Comparison of ENCODE assay signal across 2 cellular contexts in genomic region chr10:58023341-58024073, GRCh38.
TF ChIP-seq lines count a peak whose summit lies in the region.

No MANE protein-coding gene starts in this region.

TF ChIP-seq in HCT116, 20 proteins besides CTCF, POLR2A, EP300 and RAD21 (continued from another document):
- no peak for TF ChIP-seq ATF3 (IDR thresholded peaks at IDR 0.05)
- TF ChIP-seq FOSL1 (IDR thresholded peaks at IDR 0.05; ENCODE audit: low read depth) = peak; percentile 53
TF ChIP-seq in HCT116: peak in this region for 3.

TF ChIP-seq in SK-N-SH, 30 proteins besides CTCF, POLR2A, EP300 and RAD21 (continued from another document):
- TF ChIP-seq CHD2 (IDR thresholded peaks at IDR 0.05; ENCODE audit: low read length, partially characterized antibody) (no peak), JUND (IDR thresholded peaks at IDR 0.05) (peak; percentile 92), IRF3 (IDR thresholded peaks at IDR 0.05; ENCODE audit: low read depth, low read length) (no peak), GABPA (IDR thresholded peaks at IDR 0.05; ENCODE audit: low read depth) (no peak), GATA2 (CRISPR knock-in tag; IDR thresholded peaks at IDR 0.05) (no peak), RXRA (IDR thresholded peaks at IDR 0.05; ENCODE audit: borderline replicate concordance, low read depth) (no peak), FOXJ3 (CRISPR knock-in tag; IDR thresholded peaks at IDR 0.05) (no peak), NFIC (IDR thresholded peaks at IDR 0.05; ENCODE audit: borderline replicate concordance) (peak; percentile 21; the same call in 1 of the 2 replicates), EZH2phosphoT487 (IDR thresholded peaks at IDR 0.05; ENCODE audit: borderline replicate concordance, low read depth) (no peak), TAF1 (IDR thresholded peaks at IDR 0.05; ENCODE audit: borderline replicate concordance, low read depth, low read length) (no peak), SIN3A (IDR thresholded peaks at IDR 0.05; ENCODE audit: borderline replicate concordance, low read depth, low read length) (no peak), PBX3 (IDR thresholded peaks at IDR 0.05) (peak; percentile 69), REST (IDR thresholded peaks at IDR 0.05; ENCODE audit: low read depth, low read length) (no peak), MAX (IDR thresholded peaks at IDR 0.05; ENCODE audit: low read depth) (peak; percentile 29; the same call in 1 of the 2 replicates), SMC3 (IDR thresholded peaks at IDR 0.05; ENCODE audit: low read depth, low read length) (no peak), ZBTB33 (IDR thresholded peaks at IDR 0.05; ENCODE audit: borderline replicate concordance, low read depth) (no peak), MEF2A (IDR thresholded peaks at IDR 0.05; ENCODE audit: borderline replicate concordance, low read depth) (no peak), RCOR1 (IDR thresholded peaks at IDR 0.05; ENCODE audit: low read length) (no peak), POLR2AphosphoS5 (IDR thresholded peaks at IDR 0.05; ENCODE audit: low read depth, low read length) (peak; percentile 45; the same call in 1 of the 2 replicates), ELF1 (IDR thresholded peaks at IDR 0.05) (no peak), YY1 (IDR thresholded peaks at IDR 0.05; ENCODE audit: low read depth) (peak; percentile 35; the same call in 1 of the 2 replicates), FOSL2 (IDR thresholded peaks at IDR 0.05; ENCODE audit: borderline replicate concordance, low read depth) (peak; percentile 94), MXI1 (IDR thresholded peaks at IDR 0.05; ENCODE audit: low read depth, low read length) (no peak)
- TF ChIP-seq, protein P1, sequence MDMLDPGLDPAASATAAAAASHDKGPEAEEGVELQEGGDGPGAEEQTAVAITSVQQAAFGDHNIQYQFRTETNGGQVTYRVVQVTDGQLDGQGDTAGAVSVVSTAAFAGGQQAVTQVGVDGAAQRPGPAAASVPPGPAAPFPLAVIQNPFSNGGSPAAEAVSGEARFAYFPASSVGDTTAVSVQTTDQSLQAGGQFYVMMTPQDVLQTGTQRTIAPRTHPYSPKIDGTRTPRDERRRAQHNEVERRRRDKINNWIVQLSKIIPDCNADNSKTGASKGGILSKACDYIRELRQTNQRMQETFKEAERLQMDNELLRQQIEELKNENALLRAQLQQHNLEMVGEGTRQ (IDR thresholded peaks at IDR 0.05; ENCODE audit: borderline replicate concordance, low read depth, low read length) = no peak
- TF ChIP-seq, protein P2, sequence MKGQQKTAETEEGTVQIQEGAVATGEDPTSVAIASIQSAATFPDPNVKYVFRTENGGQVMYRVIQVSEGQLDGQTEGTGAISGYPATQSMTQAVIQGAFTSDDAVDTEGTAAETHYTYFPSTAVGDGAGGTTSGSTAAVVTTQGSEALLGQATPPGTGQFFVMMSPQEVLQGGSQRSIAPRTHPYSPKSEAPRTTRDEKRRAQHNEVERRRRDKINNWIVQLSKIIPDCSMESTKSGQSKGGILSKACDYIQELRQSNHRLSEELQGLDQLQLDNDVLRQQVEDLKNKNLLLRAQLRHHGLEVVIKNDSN (IDR thresholded peaks at IDR 0.05; ENCODE audit: borderline replicate concordance, low read depth) = no peak
